In genomic region chr16:57041182-57042156, GRCh38 we compare ENCODE assay signal across 8 cellular contexts. TPM values are rescaled to one million over a fixed set of nuclear protein-coding genes. Genes with fewer than 3 reads are reported as not detected.
A peak's percentile ranks its signal among the peaks of the same experiment; 100 is the strongest.
DNase-seq lines count a peak whose midpoint lies in the region; ATAC-seq and TF ChIP-seq lines count a peak whose summit lies in the region.

No MANE protein-coding gene starts in this region.

- peak; percentile 93 for DNase-seq in activated CD8-positive, alpha-beta T cell treated with anti-CD3 and anti-CD28 coated beads, Interleukin-2, amount 10 ng/mL, durations not matched to agents 7 days and 5 days
- DNase-seq in mucosa of descending colon (peak; percentile 50 to 77 (median 50)), DMS114 treated with DMSO at 0.1 percent for 48 hours (lab: John Stamatoyannopoulos, UW; ENCODE audit: unreplicated experiment) (no peak), NCI-H748 treated with DMSO at 0.1 percent for 48 hours (lab: John Stamatoyannopoulos, UW) (no peak), NCI-H2227 treated with DMSO at 0.1 percent for 48 hours (lab: John Stamatoyannopoulos, UW) (no peak), dorsolateral prefrontal cortex (no peak)

- no peak overlapping the region for H3K27ac ChIP-seq in dorsolateral prefrontal cortex

- no peaks in the 10 kb centered on the region for H3K36me3 ChIP-seq in mucosa of descending colon (ENCODE audit: low read depth)

- H3K4me3 Mint-ChIP-seq in activated CD8-positive, alpha-beta T cell treated with anti-CD3 and anti-CD28 coated beads, Interleukin-2, amount 10 ng/mL, durations not matched to agents 7 days and 5 days, result peak overlapping the region; percentile 64

- no peaks in the 10 kb centered on the region for H3K27me3 Mint-ChIP-seq in activated CD8-positive, alpha-beta T cell treated with anti-CD3 and anti-CD28 coated beads, Interleukin-2, amount 10 ng/mL, durations not matched to agents 7 days and 5 days (ENCODE audit: low read depth)

- peaks cover 75% of the 10 kb centered on the region for H3K36me3 Mint-ChIP-seq in activated CD8-positive, alpha-beta T cell treated with anti-CD3 and anti-CD28 coated beads, Interleukin-2, amount 10 ng/mL, durations not matched to agents 7 days and 5 days (ENCODE audit: low read depth)

- peaks cover 4% of the 10 kb centered on the region for H3K4me1 ChIP-seq in mucosa of descending colon (ENCODE audit: low read depth)

- no peaks in the 10 kb centered on the region for H3K9me3 Mint-ChIP-seq in activated CD8-positive, alpha-beta T cell treated with anti-CD3 and anti-CD28 coated beads, Interleukin-2, amount 10 ng/mL, durations not matched to agents 7 days and 5 days (ENCODE audit: insufficient read depth)

- peaks cover 82% of the 10 kb centered on the region for H3K4me1 Mint-ChIP-seq in activated CD8-positive, alpha-beta T cell treated with anti-CD3 and anti-CD28 coated beads, Interleukin-2, amount 10 ng/mL, durations not matched to agents 7 days and 5 days (ENCODE audit: low read depth)

- peak overlapping the region; percentile 97 for H3K27ac Mint-ChIP-seq in activated CD8-positive, alpha-beta T cell treated with anti-CD3 and anti-CD28 coated beads, Interleukin-2, amount 10 ng/mL, durations not matched to agents 7 days and 5 days

- POLR2A ChIA-PET in activated CD8-positive, alpha-beta T cell treated with anti-CD3 and anti-CD28 coated beads, Interleukin-2, amount 10 ng/mL, durations not matched to agents 7 days and 5 days (lab: Charles Lee), result interaction anchor here (0.6 to 6.5 kb wide), 20 partner anchors 9 to 208 kb away, joined by 3 to 87 read pairs (median 5); partner anchors contain the start of gene NLRC5

- H3K4me3 ChIP-seq in mucosa of descending colon, result no peak overlapping the region
- H3K4me3 ChIP-seq in dorsolateral prefrontal cortex, result no peak overlapping the region

- ATAC-seq in GM19023 (IDR thresholded peaks at IDR 0.05; ENCODE audit: unreplicated experiment), result peak; percentile 22
- ATAC-seq in HG03097 (IDR thresholded peaks at IDR 0.05; ENCODE audit: low FRiP score, unreplicated experiment), result peak; percentile 29
- peak; percentile 79 for ATAC-seq in activated CD8-positive, alpha-beta T cell treated with anti-CD3 and anti-CD28 coated beads, Interleukin-2, amount 10 ng/mL, durations not matched to agents 7 days and 5 days
- peak; percentile 68 for ATAC-seq in mucosa of descending colon

- intact Hi-C loops in mucosa of descending colon (cut with DNase I, micrococcal nuclease), result no loop called here
- intact Hi-C loops in dorsolateral prefrontal cortex (cut with DNase I), result loop anchor here in 1 of 2 donors (10.0 kb wide), 1 partner anchor 177 kb away; the partner anchor contains the start of gene SLC12A3

- TF ChIP-seq CTCF in mucosa of descending colon (IDR thresholded peaks at IDR 0.05) (no peak), dorsolateral prefrontal cortex (IDR thresholded peaks at IDR 0.05 in 54 of 56, conservative IDR thresholded peaks at IDR 0.05 in 2 of 56; ENCODE audit: low read depth in 1 of 56, partially characterized antibody in 56 of 56) (no peak)

- H3K9me3 ChIP-seq in mucosa of descending colon, result no peaks in the 10 kb centered on the region

- H3K27me3 ChIP-seq in dorsolateral prefrontal cortex, result no peaks in the 10 kb centered on the region

- CTCF ChIA-PET in activated CD8-positive, alpha-beta T cell treated with anti-CD3 and anti-CD28 coated beads, Interleukin-2, amount 10 ng/mL, durations not matched to agents 7 days and 5 days (lab: Charles Lee), result interaction anchor here (0.8 to 5.1 kb wide), 20 partner anchors 8 to 130 kb away, joined by 3 to 89 read pairs (median 4); partner anchors contain the start of genes CETP and NLRC5

RNA-seq across cellular contexts. Expression of gene CPNE2, which starts 50.9 kb away (rescaled TPM):
- total RNA-seq in activated CD8-positive, alpha-beta T cell treated with anti-CD3 and anti-CD28 coated beads, Interleukin-2, amount 10 ng/mL, durations not matched to agents 7 days and 5 days, result 10 to 100 TPM; 11.3 to 12.5 TPM
- 10 to 100 TPM; 48.7 to 77.0 (median 52.5) TPM for total RNA-seq in mucosa of descending colon
- 100 to 1,000 TPM in 2 of 120 experiments, 10 to 100 TPM in 118; 18.1 to 151 (median 44.9) TPM for total RNA-seq in dorsolateral prefrontal cortex

RNA-seq across cellular contexts. Expression of gene NLRC5, which starts 52.1 kb away (rescaled TPM):
- 100 to 1,000 TPM; 280 to 291 TPM for total RNA-seq in activated CD8-positive, alpha-beta T cell treated with anti-CD3 and anti-CD28 coated beads, Interleukin-2, amount 10 ng/mL, durations not matched to agents 7 days and 5 days
- total RNA-seq in mucosa of descending colon (100 to 1,000 TPM; 110 to 127 (median 113) TPM), dorsolateral prefrontal cortex (10 to 100 TPM in 103 of 120 experiments, 1 to 10 TPM in 17; 6.0 to 50.1 (median 15.6) TPM)

Comparison
In these comparisons a context has a peak if more than half of its experiments do, and no peak if none do; other contexts are left out.
1. ATAC-seq: peak in every context shown above with its lines; median percentile 79 in activated CD8-positive, alpha-beta T cell treated with anti-CD3 and anti-CD28 coated beads, Interleukin-2, amount 10 ng/mL, durations not matched to agents 7 days and 5 days; 68 in mucosa of descending colon; 29 in HG03097; 22 in GM19023.
2. DNase-seq: peak in activated CD8-positive, alpha-beta T cell treated with anti-CD3 and anti-CD28 coated beads, Interleukin-2, amount 10 ng/mL, durations not matched to agents 7 days and 5 days (single experiment) and mucosa of descending colon (3 of 3); none in DMS114 treated with DMSO at 0.1 percent for 48 hours (single experiment), NCI-H748 treated with DMSO at 0.1 percent for 48 hours (single experiment), NCI-H2227 treated with DMSO at 0.1 percent for 48 hours (single experiment) and dorsolateral prefrontal cortex (0 of 10).